ENCODE assay signal across 18 cellular contexts in the genomic region with DNA sequence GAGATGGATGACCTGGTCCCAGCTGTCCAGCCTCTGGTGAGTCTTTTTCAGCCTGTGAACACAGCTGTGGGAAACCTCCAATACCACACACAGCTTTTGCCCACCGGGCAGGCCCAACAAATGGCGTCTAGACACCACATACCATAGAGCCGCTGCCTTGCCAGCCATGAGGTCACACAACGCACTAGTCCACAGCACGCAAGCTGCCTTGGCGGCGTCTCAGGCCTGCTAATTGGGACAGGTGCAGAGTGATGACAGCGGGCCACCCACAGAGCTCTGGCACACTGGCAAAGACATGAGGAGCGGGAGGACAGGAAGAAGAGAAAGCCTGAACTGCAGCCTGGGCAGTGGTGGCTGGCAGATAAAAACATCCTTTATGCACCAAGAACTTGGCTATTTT.
DNase-seq lines count a peak whose midpoint lies in the region; ATAC-seq lines count a peak whose summit lies in the region.
"Had no signal": no experiment of that assay in that cellular context is flagged by ENCODE, and none has a peak within 500 bp of the region (broad histone marks: within the 10 kb centered on the region; RNA-seq: fewer than 3 reads in every experiment).

No MANE protein-coding gene starts in this region.

- intact Hi-C loops in posterior cingulate gyrus (cut with DNase I): loop anchor here (5.0 to 10.0 kb wide), 2 partner anchors 837 to 1115 kb away; partner anchors contain the start of gene MRPL39

- DNase-seq in NCI-H1417 (lab: John Stamatoyannopoulos, UW) (peak in 2 of 3 experiments; percentile 17 to 37), NCI-H1417 treated with DMSO at 0.1 percent for 48 hours (lab: John Stamatoyannopoulos, UW) (no peak), NCI-H446 treated with DMSO at 0.1 percent for 48 hours (lab: John Stamatoyannopoulos, UW) (peak; percentile 98), cerebellar nuclear complex (lab: John Stamatoyannopoulos, UW) (peak; percentile 42 to 52), posterior cingulate gyrus (peak in 7 of 10 donors; percentile 27 to 92 (median 60)), iPS-NIHi11 (ENCODE audit: low spot score) (no peak)
- DNase-seq in stimulated activated CD8-positive, alpha-beta memory T cell treated with anti-CD3 and anti-CD28 coated beads, Interleukin-4, amount 100 ng/mL, for 48 hours: no peak
- DNase-seq: activated CD4-positive, alpha-beta T cell treated with anti-CD3 and anti-CD28 coated beads, Interleukin-2, amount 50 U/mL, for 1 hour; effector CD8-positive, alpha-beta T cell; foreskin keratinocyte; GOT3; NCI-H1105 treated with DMSO at 0.1 percent for 48 hours; NCI-H774; SIG-M5; upper lobe of right lung had no signal

- no peak for ATAC-seq in GM19455 (IDR thresholded peaks at IDR 0.05; ENCODE audit: unreplicated experiment)
- ATAC-seq: activated naive CD4-positive, alpha-beta T cell treated with anti-CD3 and anti-CD28 coated beads, Interleukin-2, amount 50 U/mL, for 72 hours; activated T-helper 17 cell treated with anti-CD3 and anti-CD28 coated beads, Interleukin-2, amount 50 U/mL, for 72 hours; foreskin keratinocyte; upper lobe of right lung had no signal

Comparison
In these comparisons a context has a peak if more than half of its experiments do, and no peak if none do; other contexts are left out.
1. DNase-seq: peak in NCI-H1417 (2 of 3), NCI-H446 treated with DMSO at 0.1 percent for 48 hours (single experiment), cerebellar nuclear complex (2 of 2) and posterior cingulate gyrus (7 of 10); none in NCI-H1417 treated with DMSO at 0.1 percent for 48 hours (single experiment), stimulated activated CD8-positive, alpha-beta memory T cell treated with anti-CD3 and anti-CD28 coated beads, Interleukin-4, amount 100 ng/mL, for 48 hours (single experiment) and iPS-NIHi11 (single experiment).